8 cellular contexts compared by ENCODE assay signal in the genomic region with DNA sequence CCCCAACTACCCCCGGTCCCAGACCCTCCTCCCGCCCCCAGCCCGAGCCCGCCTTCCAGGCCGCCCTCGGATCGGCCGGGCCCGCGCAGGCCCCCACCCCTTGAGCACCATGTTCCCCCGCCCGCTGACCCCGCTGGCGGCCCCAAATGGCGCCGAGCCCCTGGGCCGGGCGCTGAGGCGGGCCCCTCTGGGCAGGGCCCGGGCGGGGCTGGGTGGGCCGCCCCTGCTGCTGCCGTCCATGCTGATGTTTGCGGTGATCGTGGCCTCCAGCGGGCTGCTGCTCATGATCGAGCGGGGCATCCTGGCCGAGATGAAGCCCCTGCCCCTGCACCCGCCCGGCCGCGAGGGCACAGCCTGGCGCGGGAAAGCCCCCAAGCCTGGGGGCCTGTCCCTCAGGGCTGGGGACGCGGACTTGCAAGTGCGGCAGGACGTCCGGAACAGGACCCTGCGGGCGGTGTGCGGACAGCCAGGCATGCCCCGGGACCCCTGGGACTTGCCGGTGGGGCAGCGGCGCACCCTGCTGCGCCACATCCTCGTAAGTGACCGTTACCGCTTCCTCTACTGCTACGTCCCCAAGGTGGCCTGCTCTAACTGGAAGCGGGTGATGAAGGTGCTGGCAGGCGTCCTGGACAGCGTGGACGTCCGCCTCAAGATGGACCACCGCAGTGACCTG. TPM values are rescaled to one million over a fixed set of nuclear protein-coding genes. Genes with fewer than 3 reads are reported as not detected.
DNase-seq lines count a peak whose midpoint lies in the region; ATAC-seq and TF ChIP-seq lines count a peak whose summit lies in the region.

No MANE protein-coding gene starts in this region.

- H3K36me3 Mint-ChIP-seq in CD8-positive, alpha-beta memory T cell, result peaks cover 0 to 15% (median 0%) of the 10 kb centered on the region in 3 donors
- H3K36me3 Mint-ChIP-seq in activated naive CD8-positive, alpha-beta T cell treated with anti-CD3 and anti-CD28 coated beads, Interleukin-2, amount 10 ng/mL, durations not matched to agents 7 days and 5 days, result peaks cover 2% of the 10 kb centered on the region

- peak overlapping the region; percentile 89 to 96 (median 90) for H3K4me3 Mint-ChIP-seq in CD8-positive, alpha-beta memory T cell
- H3K4me3 Mint-ChIP-seq in activated naive CD8-positive, alpha-beta T cell treated with anti-CD3 and anti-CD28 coated beads, Interleukin-2, amount 10 ng/mL, durations not matched to agents 7 days and 5 days, result peak overlapping the region; percentile 85

- H3K27me3 Mint-ChIP-seq in CD8-positive, alpha-beta memory T cell, result no peaks in the 10 kb centered on the region
- H3K27me3 Mint-ChIP-seq in activated naive CD8-positive, alpha-beta T cell treated with anti-CD3 and anti-CD28 coated beads, Interleukin-2, amount 10 ng/mL, durations not matched to agents 7 days and 5 days, result no peaks in the 10 kb centered on the region

- peaks cover 32% of the 10 kb centered on the region for H3K79me2 ChIP-seq in Loucy (ENCODE audit: insufficient read depth, low read length)

- H2AFZ ChIP-seq in Loucy (ENCODE audit: low read length), result peak overlapping the region; percentile 70

- WGBS in iPS DF 6.9 (ENCODE audit: insufficient coverage, insufficient read length), result no CpG with 5 or more reads among the region's 58 CpGs

- TF ChIP-seq CTCF in Loucy (conservative IDR thresholded peaks at IDR 0.05; ENCODE audit: low read length), result no peak

- no peaks in the 10 kb centered on the region for H3K9me3 Mint-ChIP-seq in CD8-positive, alpha-beta memory T cell
- H3K9me3 Mint-ChIP-seq in activated naive CD8-positive, alpha-beta T cell treated with anti-CD3 and anti-CD28 coated beads, Interleukin-2, amount 10 ng/mL, durations not matched to agents 7 days and 5 days, result no peaks in the 10 kb centered on the region

- no peaks in the 10 kb centered on the region for H3K36me3 ChIP-seq in CD8-positive, alpha-beta memory T cell (ENCODE audit: insufficient read depth, low read length)
- H3K36me3 ChIP-seq in Loucy (ENCODE audit: insufficient read depth, low read length) (peaks cover 18% of the 10 kb centered on the region; the same call in 1 of the 2 replicates), iPS DF 6.9 (ENCODE audit: control insufficient read depth, insufficient read depth, low read length) (peaks cover 4% of the 10 kb centered on the region; the same call in 1 of the 2 replicates)

- peaks cover 8 to 26% (median 16%) of the 10 kb centered on the region in 3 donors for H3K4me1 Mint-ChIP-seq in CD8-positive, alpha-beta memory T cell
- H3K4me1 Mint-ChIP-seq in activated naive CD8-positive, alpha-beta T cell treated with anti-CD3 and anti-CD28 coated beads, Interleukin-2, amount 10 ng/mL, durations not matched to agents 7 days and 5 days, result peaks cover 19% of the 10 kb centered on the region

- peak overlapping the region; percentile 96 for H3K9ac ChIP-seq in Loucy (ENCODE audit: low read depth, low read length, poor library complexity, severe bottlenecking)

- H4K20me1 ChIP-seq in Loucy (ENCODE audit: insufficient read depth, low read length, poor library complexity, severe bottlenecking), result peaks cover 11% of the 10 kb centered on the region

- CTCF ChIA-PET in CD8-positive, alpha-beta memory T cell (lab: Charles Lee), result no interaction called here

- H3F3A ChIP-seq in Loucy (ENCODE audit: low read depth), result peaks cover 25% of the 10 kb centered on the region

- no peaks in the 10 kb centered on the region for H3K9me3 ChIP-seq in CD8-positive, alpha-beta memory T cell (ENCODE audit: low read length)
- H3K9me3 ChIP-seq in Loucy (ENCODE audit: insufficient read depth, low read depth, low read length) (no peaks in the 10 kb centered on the region), iPS DF 6.9 (ENCODE audit: control insufficient read depth, insufficient read depth, low read length) (no peaks in the 10 kb centered on the region)

- peak overlapping the region; percentile 54 for H3K27ac ChIP-seq in CD8-positive, alpha-beta memory T cell (ENCODE audit: low read depth, low read length)
- H3K27ac ChIP-seq in iPS DF 6.9 (ENCODE audit: low read length) (no peak overlapping the region), skin epidermis (peak overlapping the region; percentile 57 to 96 (median 88))

- no peaks in the 10 kb centered on the region for H3K9me2 ChIP-seq in Loucy (replicated peaks; ENCODE audit: low read depth, low read length)

- peak in 3 of 5 donors; percentile 32 to 57 (median 33) for DNase-seq in CD8-positive, alpha-beta memory T cell
- peak; percentile 64 for DNase-seq in activated naive CD8-positive, alpha-beta T cell treated with anti-CD3 and anti-CD28 coated beads, Interleukin-2, amount 10 ng/mL, durations not matched to agents 7 days and 5 days
- DNase-seq in iPS DF 6.9 (ENCODE audit: low read depth, low spot score) (no peak), DMS153 (lab: John Stamatoyannopoulos, UW) (no peak)

- H3K4me2 ChIP-seq in Loucy (ENCODE audit: low read depth, low read length, poor library complexity, severe bottlenecking), result peak overlapping the region; percentile 96

- ATAC-seq in GM21528 (IDR thresholded peaks at IDR 0.05; ENCODE audit: low FRiP score, unreplicated experiment) (peak; percentile 39), GM19035 (IDR thresholded peaks at IDR 0.05; ENCODE audit: unreplicated experiment) (no peak)
- ATAC-seq in activated naive CD8-positive, alpha-beta T cell treated with anti-CD3 and anti-CD28 coated beads, Interleukin-2, amount 10 ng/mL, durations not matched to agents 7 days and 5 days (ENCODE audit: low read depth), result peak; percentile 28

- POLR2A ChIA-PET in CD8-positive, alpha-beta memory T cell (lab: Charles Lee), result interaction anchor here (0.9 to 1.6 kb wide), 3 partner anchors 17 to 31 kb away, joined by 4 to 6 read pairs (median 5); a partner anchor contains a TSS
- POLR2A ChIA-PET in activated naive CD8-positive, alpha-beta T cell treated with anti-CD3 and anti-CD28 coated beads, Interleukin-2, amount 10 ng/mL, durations not matched to agents 7 days and 5 days (lab: Charles Lee), result interaction anchor here (1.0 to 2.1 kb wide), 4 partner anchors 18 to 93 kb away, joined by 3 to 8 read pairs (median 6); a partner anchor contains a TSS

- H3K4me1 ChIP-seq in CD8-positive, alpha-beta memory T cell (ENCODE audit: insufficient read depth, low read length), result peaks cover 26% of the 10 kb centered on the region
- H3K4me1 ChIP-seq in Loucy (ENCODE audit: insufficient read depth, low read length, poor library complexity, severe bottlenecking) (peaks cover 52% of the 10 kb centered on the region), iPS DF 6.9 (ENCODE audit: control insufficient read depth, insufficient read depth, low read length) (peaks cover 4% of the 10 kb centered on the region)

- H3K27me3 ChIP-seq in CD8-positive, alpha-beta memory T cell (ENCODE audit: insufficient read depth, low read length, poor library complexity, severe bottlenecking), result no peaks in the 10 kb centered on the region
- no peaks in the 10 kb centered on the region for H3K27me3 ChIP-seq in Loucy (ENCODE audit: insufficient read depth, low read length, poor library complexity, severe bottlenecking)
- no peaks in the 10 kb centered on the region for H3K27me3 ChIP-seq in iPS DF 6.9 (ENCODE audit: control insufficient read depth, insufficient read depth, low read length)

- H3K4me3 ChIP-seq in CD8-positive, alpha-beta memory T cell (ENCODE audit: low read length), result peak overlapping the region; percentile 75
- peak overlapping the region; percentile 99 for H3K4me3 ChIP-seq in Loucy (ENCODE audit: low read length, poor library complexity, severe bottlenecking)
- H3K4me3 ChIP-seq in iPS DF 6.9 (ENCODE audit: low read length), result peak overlapping the region; percentile 65
- H3K4me3 ChIP-seq in skin epidermis, result peak overlapping the region; percentile 71 to 84 (median 76)

- peak overlapping the region; percentile 71 to 92 (median 88) for H3K27ac Mint-ChIP-seq in CD8-positive, alpha-beta memory T cell
- H3K27ac Mint-ChIP-seq in activated naive CD8-positive, alpha-beta T cell treated with anti-CD3 and anti-CD28 coated beads, Interleukin-2, amount 10 ng/mL, durations not matched to agents 7 days and 5 days, result peak overlapping the region; percentile 75

RNA-seq across cellular contexts. Expression of a gene that starts 0.5 kb away (rescaled TPM):
- 10 to 100 TPM; 13.1 to 13.3 TPM for total RNA-seq in CD8-positive, alpha-beta memory T cell
- 1.7 TPM for polyA plus RNA-seq in CD8-positive, alpha-beta memory T cell
- total RNA-seq in activated naive CD8-positive, alpha-beta T cell treated with anti-CD3 and anti-CD28 coated beads, Interleukin-2, amount 10 ng/mL, durations not matched to agents 7 days and 5 days, result 10 to 100 TPM in 1 of 2 experiments, 1 to 10 TPM in 1; 9.8 to 10.8 TPM

RNA-seq across cellular contexts. Expression of a gene that starts 30.5 kb away (rescaled TPM):
- 10 to 100 TPM; 23.6 to 24.9 TPM for total RNA-seq in CD8-positive, alpha-beta memory T cell
- 4.1 TPM for polyA plus RNA-seq in CD8-positive, alpha-beta memory T cell
- total RNA-seq in activated naive CD8-positive, alpha-beta T cell treated with anti-CD3 and anti-CD28 coated beads, Interleukin-2, amount 10 ng/mL, durations not matched to agents 7 days and 5 days, result 10 to 100 TPM; 29.6 to 30.0 TPM

Comparison
In these comparisons a context has a peak if more than half of its experiments do, and no peak if none do; other contexts are left out.
1. DNase-seq: peak in CD8-positive, alpha-beta memory T cell (3 of 5) and activated naive CD8-positive, alpha-beta T cell treated with anti-CD3 and anti-CD28 coated beads, Interleukin-2, amount 10 ng/mL, durations not matched to agents 7 days and 5 days (single experiment); none in iPS DF 6.9 (single experiment) and DMS153 (single experiment).
2. Peak in every context shown above with its lines, with median percentiles within 50 percentile points of each other: H3K4me3 ChIP-seq.